In genomic region chr11:62931501-62932278, GRCh38 we compare ENCODE assay signal across 19 cellular contexts. TPM values are rescaled to one million over a fixed set of nuclear protein-coding genes. Genes with fewer than 3 reads are reported as not detected.
A peak's percentile ranks its signal among the peaks of the same experiment; 100 is the strongest.
DNase-seq lines count a peak whose midpoint lies in the region; ATAC-seq and TF ChIP-seq lines count a peak whose summit lies in the region.
"Had no signal": no experiment of that assay in that cellular context is flagged by ENCODE, and none has a peak within 500 bp of the region (broad histone marks: within the 10 kb centered on the region; RNA-seq: fewer than 3 reads in every experiment).

No MANE protein-coding gene starts in this region.

- H3K36me3 ChIP-seq in HCT116 (ENCODE audit: control insufficient read depth in 1 of 2, insufficient read depth in 2 of 2, low read length in 2 of 2) (no peaks in the 10 kb centered on the region), NT2/D1 (ENCODE audit: insufficient read depth, insufficient read length, low read length) (no peaks in the 10 kb centered on the region), endodermal cell (ENCODE audit: control insufficient read depth, insufficient read depth, low read length) (no peaks in the 10 kb centered on the region), hepatocyte (replicated peaks; ENCODE audit: insufficient read depth, low read depth) (no peaks in the 10 kb centered on the region)
- H3K36me3 ChIP-seq: brain microvascular endothelial cell, esophagus squamous epithelium, right atrium auricular region had no signal

- POLR2A ChIA-PET in HCT116 (lab: Charles Lee), result interaction anchor here (0.8 to 1.4 kb wide), 3 partner anchors 11 to 90 kb away, joined by 3 to 4 read pairs (median 3); no protein-coding TSS in a partner anchor

- 20 to 45% methylated on average over 4 to 8 of the region's 8 CpGs for WGBS in endodermal cell (ENCODE audit: insufficient coverage in 1 of 2, insufficient read length in 1 of 2), 2 experiments
- 41% methylated on average over 8 of the region's 8 CpGs for WGBS in hepatocyte (ENCODE audit: low lambda C conversion rate, missing lambda C conversion rate)

- H3K4me1 ChIP-seq in HCT116 (ENCODE audit: control insufficient read depth in 1 of 2, insufficient read depth in 2 of 2, low read length in 2 of 2), result peaks cover 12 to 16% of the 10 kb centered on the region in 2 experiments
- peaks cover 27% of the 10 kb centered on the region for H3K4me1 ChIP-seq in NT2/D1 (ENCODE audit: insufficient read depth, insufficient read length)
- no peaks in the 10 kb centered on the region for H3K4me1 ChIP-seq in endodermal cell (ENCODE audit: control insufficient read depth, insufficient read depth, low read length)
- peaks cover 4% of the 10 kb centered on the region for H3K4me1 ChIP-seq in hepatocyte (ENCODE audit: insufficient read depth)

- ATAC-seq in HCT116, result peak; percentile 82
- no peak for ATAC-seq in GM21381 (IDR thresholded peaks at IDR 0.05; ENCODE audit: unreplicated experiment)

- TF ChIP-seq RAD21 in HCT116 (IDR thresholded peaks at IDR 0.05; ENCODE audit: low read depth), result no peak

- H3K79me2 ChIP-seq in HCT116 (ENCODE audit: insufficient read depth, low read length) (no peaks in the 10 kb centered on the region), hepatocyte (no peaks in the 10 kb centered on the region)

- TF ChIP-seq POLR2A in HCT116 (IDR thresholded peaks at IDR 0.05; ENCODE audit: borderline replicate concordance, extremely low read depth, insufficient read depth, insufficient read length), result no peak

- peak; percentile 5 for DNase-seq in AG10803 (ENCODE audit: low read depth)
- DNase-seq in HCT116 (ENCODE audit: low read depth, low spot score), result no peak
- peak; percentile 50 for DNase-seq in NT2/D1 (ENCODE audit: low read depth, low spot score)
- peak; percentile 77 for DNase-seq in endodermal cell
- no peak for DNase-seq in NCI-H345 treated with DMSO at 0.1 percent for 48 hours (lab: John Stamatoyannopoulos, UW; ENCODE audit: unreplicated experiment)
- DNase-seq in stimulated activated CD4-positive, alpha-beta T cell treated with anti-CD3 and anti-CD28 coated beads, Interleukin-1b, Interleukin-23, amount 100 ng/mL, for 48 hours, result no peak
- DNase-seq in hepatocyte (ENCODE audit: low spot score), result no peak
- DNase-seq: activated CD4-positive, alpha-beta T cell treated with anti-CD3 and anti-CD28 coated beads for 48 hours; activated naive CD4-positive, alpha-beta T cell treated with anti-CD3 and anti-CD28 coated beads for 36 hours; brain microvascular endothelial cell; dorsolateral prefrontal cortex; esophagus squamous epithelium; GF-D8; kidney; NCI-H1092 had no signal

- no peaks in the 10 kb centered on the region for H3K36me3 Mint-ChIP-seq in endodermal cell (ENCODE audit: low read depth)

- H3K27ac Mint-ChIP-seq in endodermal cell, result peak overlapping the region; percentile 5
- H3K27ac Mint-ChIP-seq: activated naive CD4-positive, alpha-beta T cell treated with anti-CD3 and anti-CD28 coated beads for 36 hours had no signal

- H3K27me3 ChIP-seq in HCT116 (ENCODE audit: insufficient read depth, low read length) (no peaks in the 10 kb centered on the region), NT2/D1 (ENCODE audit: insufficient read depth, insufficient read length) (peaks cover 23% of the 10 kb centered on the region), endodermal cell (ENCODE audit: control insufficient read depth, insufficient read depth, low read length, poor library complexity, severe bottlenecking) (peaks cover 29% of the 10 kb centered on the region), hepatocyte (peaks cover 27% of the 10 kb centered on the region)

- CTCF ChIA-PET in HCT116 (lab: Charles Lee), result interaction anchor here (1.2 to 1.6 kb wide), 6 partner anchors 23 to 92 kb away, joined by 3 to 8 read pairs (median 4); no protein-coding TSS in a partner anchor

- no peaks in the 10 kb centered on the region for H4K20me1 ChIP-seq in HCT116 (ENCODE audit: insufficient read depth)
- H4K20me1 ChIP-seq in hepatocyte (ENCODE audit: insufficient read depth, poor library complexity, severe bottlenecking), result no peaks in the 10 kb centered on the region

- H3K4me1 Mint-ChIP-seq in endodermal cell, result peaks cover 22% of the 10 kb centered on the region

- RAD21 ChIA-PET in HCT116 (lab: Charles Lee; ENCODE audit: low non-redundant PET in 1 of 2, low total read pairs in 2 of 2, uncharacterized antibody in 2 of 2, unreplicated experiment in 2 of 2), result no interaction called here

- H3K4me3 Mint-ChIP-seq in endodermal cell, result no peak overlapping the region
- H3K4me3 Mint-ChIP-seq: activated naive CD4-positive, alpha-beta T cell treated with anti-CD3 and anti-CD28 coated beads for 36 hours had no signal

- peak overlapping the region; percentile 62 for H3K4me2 ChIP-seq in HCT116 (ENCODE audit: low read length)
- no peak overlapping the region for H3K4me2 ChIP-seq in hepatocyte

- peaks cover 40% of the 10 kb centered on the region for H3K27me3 Mint-ChIP-seq in endodermal cell (ENCODE audit: insufficient read depth)

- H3K9me2 ChIP-seq in HCT116 (ENCODE audit: insufficient read depth) (no peaks in the 10 kb centered on the region), hepatocyte (replicated peaks; ENCODE audit: insufficient read depth) (no peaks in the 10 kb centered on the region)

- H3K4me3 ChIP-seq in AG10803 (ENCODE audit: low read length), result no peak overlapping the region
- H3K4me3 ChIP-seq in HCT116 (replicated peaks in 1 of 2; ENCODE audit: low read depth in 1 of 2, low read length in 2 of 2), result no peak overlapping the region
- no peak overlapping the region for H3K4me3 ChIP-seq in NT2/D1 (ENCODE audit: insufficient read length, low read depth)
- H3K4me3 ChIP-seq in endodermal cell (ENCODE audit: low read length), result no peak overlapping the region
- H3K4me3 ChIP-seq in hepatocyte, result no peak overlapping the region
- H3K4me3 ChIP-seq: dorsolateral prefrontal cortex, esophagus squamous epithelium, right atrium auricular region had no signal

- H3K9me3 Mint-ChIP-seq in endodermal cell, result no peaks in the 10 kb centered on the region
- H3K9me3 Mint-ChIP-seq: activated naive CD4-positive, alpha-beta T cell treated with anti-CD3 and anti-CD28 coated beads for 36 hours had no signal

- BruUV-seq in HCT116 (replicated peaks; lab: Mats Ljungman, UMichigan), result no TSS peak

- H3K9me3 ChIP-seq in HCT116 (ENCODE audit: control insufficient read depth in 1 of 2, insufficient read depth in 1 of 2, low read depth in 1 of 2, low read length in 2 of 2) (no peaks in the 10 kb centered on the region), NT2/D1 (ENCODE audit: insufficient read depth, low read length) (0 out of 2 replicates have a peak, but pooled peaks cover 3% of the 10 kb centered on the region), endodermal cell (ENCODE audit: control insufficient read depth, low read length) (no peaks in the 10 kb centered on the region), hepatocyte (ENCODE audit: low read depth) (no peaks in the 10 kb centered on the region)
- H3K9me3 ChIP-seq: esophagus squamous epithelium, right atrium auricular region had no signal

- H3K9ac ChIP-seq in HCT116 (ENCODE audit: low read length), result no peak overlapping the region
- H3K9ac ChIP-seq in NT2/D1 (ENCODE audit: insufficient read length, low read depth), result no peak overlapping the region
- H3K9ac ChIP-seq in endodermal cell (ENCODE audit: extremely low read depth, low read length, poor library complexity, severe bottlenecking), result no peak overlapping the region

- H3K27ac ChIP-seq in HCT116 (ENCODE audit: low read depth, low read length) (no peak overlapping the region), endodermal cell (ENCODE audit: low read depth, low read length) (no peak overlapping the region), hepatocyte (no peak overlapping the region)
- H3K27ac ChIP-seq: brain microvascular endothelial cell, esophagus squamous epithelium, right atrium auricular region had no signal

- intact Hi-C loops in HCT116 (cut with micrococcal nuclease), result loop anchor here (5.0 kb wide), 1 partner anchor 46 kb away; no protein-coding TSS in a partner anchor

- no peak for TF ChIP-seq CTCF in AG10803 (conservative IDR thresholded peaks at IDR 0.05; ENCODE audit: low read length)
- no peak for TF ChIP-seq CTCF in HCT116 (IDR thresholded peaks at IDR 0.05 in 2 of 3, conservative IDR thresholded peaks at IDR 0.05 in 1 of 3; ENCODE audit: borderline replicate concordance in 1 of 3, insufficient read depth in 1 of 3, low read depth in 2 of 3, low read length in 2 of 3)
- no peak for TF ChIP-seq CTCF in endodermal cell (conservative IDR thresholded peaks at IDR 0.05)
- no peak for TF ChIP-seq CTCF in hepatocyte (IDR thresholded peaks at IDR 0.05; ENCODE audit: poor library complexity)

- H2AFZ ChIP-seq in HCT116 (ENCODE audit: low read depth, low read length, poor library complexity, severe bottlenecking) (no peak overlapping the region), hepatocyte (no peak overlapping the region)

TF ChIP-seq in HCT116, 20 proteins besides CTCF, POLR2A, EP300 and RAD21:
- TF ChIP-seq CEBPB (IDR thresholded peaks at IDR 0.05; ENCODE audit: low read depth) (no peak), CBX3 (IDR thresholded peaks at IDR 0.05; ENCODE audit: low read depth) (peak; percentile 56; the same call in 1 of the 2 replicates), FOSL1 (IDR thresholded peaks at IDR 0.05; ENCODE audit: low read depth) (peak; percentile 65), MAX (IDR thresholded peaks at IDR 0.05) (peak; percentile 22; the same call in 1 of the 2 replicates)
TF ChIP-seq in HCT116: peak in this region for 3.

RNA-seq across cellular contexts. Expression of gene CHRM1, which starts 10.5 kb away (rescaled TPM):
- total RNA-seq in HCT116 (2021; ENCODE audit: unreplicated experiment), result 0.10 TPM
- 0.23 TPM in 1 of 2 replicates, not detected in the other for polyA plus RNA-seq in HCT116 (2012)
- total RNA-seq in endodermal cell, result not detected
- 0.07 TPM for polyA plus RNA-seq in endodermal cell (2013, experiment 1 of 2)
- polyA plus RNA-seq in endodermal cell (2013, experiment 2 of 2), result 0.21 TPM
- not detected in 2 replicates for total RNA-seq in hepatocyte
- not detected in 2 replicates for polyA plus RNA-seq in hepatocyte
- total RNA-seq: activated naive CD4-positive, alpha-beta T cell treated with anti-CD3 and anti-CD28 coated beads for 36 hours; right atrium auricular region; subcutaneous adipose tissue had no signal

RNA-seq across cellular contexts. Expression of gene SLC3A2, which starts 51.0 kb away (rescaled TPM):
- total RNA-seq in HCT116 (2021; ENCODE audit: unreplicated experiment), result 418 TPM
- 519 and 571 TPM in 2 replicates for polyA plus RNA-seq in HCT116 (2012)
- total RNA-seq in endodermal cell, result 100 to 1,000 TPM; 438 to 488 TPM
- polyA plus RNA-seq in endodermal cell (2013, experiment 1 of 2), result 216 TPM
- polyA plus RNA-seq in endodermal cell (2013, experiment 2 of 2), result 179 TPM
- total RNA-seq in hepatocyte, result 335 and 573 TPM in 2 replicates
- 456 and 476 TPM in 2 replicates for polyA plus RNA-seq in hepatocyte

RNA-seq across cellular contexts. Expression of gene SLC22A6, which starts 53.1 kb away (rescaled TPM):
- total RNA-seq in HCT116 (2021; ENCODE audit: unreplicated experiment) (not detected), endodermal cell (not detected), hepatocyte (not detected in 2 replicates)
- not detected in 2 replicates for polyA plus RNA-seq in HCT116 (2012)
- polyA plus RNA-seq in endodermal cell (2013, experiment 1 of 2), result 0.28 TPM
- not detected for polyA plus RNA-seq in endodermal cell (2013, experiment 2 of 2)
- 0.46 TPM in 1 of 2 replicates, not detected in the other for polyA plus RNA-seq in hepatocyte
- total RNA-seq: activated naive CD4-positive, alpha-beta T cell treated with anti-CD3 and anti-CD28 coated beads for 36 hours; esophagus squamous epithelium; right atrium auricular region; SK-MEL-5; subcutaneous adipose tissue had no signal

Comparison
In these comparisons a context has a peak if more than half of its experiments do, and no peak if none do; other contexts are left out.
1. DNase-seq: peak in AG10803 (single experiment), NT2/D1 (single experiment) and endodermal cell (single experiment); none in HCT116 (single experiment), NCI-H345 treated with DMSO at 0.1 percent for 48 hours (single experiment), stimulated activated CD4-positive, alpha-beta T cell treated with anti-CD3 and anti-CD28 coated beads, Interleukin-1b, Interleukin-23, amount 100 ng/mL, for 48 hours (single experiment) and hepatocyte (single experiment).